23 cellular contexts compared by ENCODE assay signal in genomic region chr12:103774977-103775560, GRCh38.
"Had no signal": no experiment of that assay in that cellular context is flagged by ENCODE, and none has a peak within 500 bp of the region (broad histone marks: within the 10 kb centered on the region; RNA-seq: fewer than 3 reads in every experiment).

No MANE protein-coding gene starts in this region.

- H3K4me3 ChIP-seq: gastrocnemius medialis, left ventricle myocardium inferior, lower lobe of right lung, mucosa of descending colon, neural progenitor cell, prostate gland, right atrium auricular region, stomach, thyroid gland had no signal

- H3K9me3 ChIP-seq: gastrocnemius medialis, left ventricle myocardium inferior, lower lobe of right lung, mucosa of descending colon, prostate gland, right atrium auricular region, stomach, thyroid gland had no signal

- H3K36me3 ChIP-seq: neural progenitor cell, prostate gland, thyroid gland had no signal

- H3K4me2 ChIP-seq: neural progenitor cell had no signal

- H3K27me3 ChIP-seq: gastrocnemius medialis, neural progenitor cell, right atrium auricular region, stomach, thyroid gland had no signal

- H2AFZ ChIP-seq: neural progenitor cell had no signal

- ATAC-seq: effector memory CD8-positive, alpha-beta T cell; esophagus mucosa; gastrocnemius medialis; lower lobe of right lung; mucosa of descending colon; naive thymus-derived CD4-positive, alpha-beta T cell; sciatic nerve; stimulated activated effector memory CD8-positive, alpha-beta T cell treated with anti-CD3 and anti-CD28 coated beads, Interleukin-12 subunit alpha, Interleukin-12 subunit beta, amount 100 ng/mL, for 72 hours had no signal

- DNase-seq: cerebellar nuclear complex; cortex of kidney; effector memory CD8-positive, alpha-beta T cell; foreskin fibroblast; gastrocnemius medialis; kidney; left ventricle myocardium inferior; lower lobe of right lung; mucosa of descending colon; naive thymus-derived CD4-positive, alpha-beta T cell; stimulated activated CD4-positive, alpha-beta T cell treated with anti-CD3 and anti-CD28 coated beads, Interleukin-2, amount 100 ng/mL, for 24 hours; stimulated activated CD4-positive, alpha-beta T cell treated with anti-CD3 and anti-CD28 coated beads, Interleukin-4, amount 100 ng/mL, for 24 hours; stimulated activated naive CD4-positive, alpha-beta T cell treated with Interleukin-2 at 50 U/mL for 16 hours; stomach; trophoblast cell had no signal

- H3K27ac ChIP-seq: epithelial cell of prostate, gastrocnemius medialis, left ventricle myocardium inferior, lower lobe of right lung, neural progenitor cell, prostate gland, right atrium auricular region, stomach, thyroid gland had no signal

- H3K4me1 ChIP-seq: lower lobe of right lung, prostate gland had no signal
